ENCODE assay signal across 8 cellular contexts in the genomic region with DNA sequence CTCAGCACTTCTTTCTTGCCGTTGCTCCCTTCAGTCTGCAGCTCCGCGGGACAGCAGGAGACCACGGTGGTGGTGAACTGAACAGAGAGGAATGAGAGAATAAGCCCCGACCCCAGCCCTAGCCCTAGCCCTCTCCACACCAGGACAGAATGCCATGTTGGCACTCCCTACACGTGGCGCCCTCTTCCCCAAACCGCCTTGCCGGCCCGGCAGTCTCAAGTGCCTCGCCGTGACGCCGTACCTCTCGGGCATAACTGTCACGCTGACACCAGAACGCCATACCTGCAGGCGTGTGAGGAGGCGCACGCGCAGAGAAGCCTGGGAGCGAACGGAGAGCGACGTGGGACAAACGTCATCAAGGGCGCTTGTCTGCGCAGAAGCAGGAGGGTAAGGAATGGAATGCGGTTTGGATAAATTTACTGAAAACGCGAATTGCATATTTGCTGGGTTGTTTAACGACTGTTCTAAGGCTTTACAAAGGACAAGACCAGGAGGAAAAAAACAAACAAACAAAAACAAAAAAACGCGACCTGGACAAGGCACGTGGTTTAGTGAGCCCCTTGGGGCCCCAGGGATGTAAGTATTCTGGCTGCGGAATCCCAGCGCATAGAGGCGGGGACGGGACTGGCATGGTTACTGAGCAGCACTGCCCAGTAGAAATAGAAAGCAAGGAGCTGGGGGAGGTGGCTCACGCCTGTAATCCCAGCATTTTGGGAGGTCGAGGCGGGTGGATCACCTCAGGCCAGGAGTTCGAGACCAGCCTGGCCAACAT. TPM values are rescaled to one million over a fixed set of nuclear protein-coding genes. Genes with fewer than 3 reads are reported as not detected.
A peak's percentile ranks its signal among the peaks of the same experiment; 100 is the strongest.
DNase-seq lines count a peak whose midpoint lies in the region; ATAC-seq, FAIRE-seq and TF ChIP-seq lines count a peak whose summit lies in the region.

A gene with protein sequence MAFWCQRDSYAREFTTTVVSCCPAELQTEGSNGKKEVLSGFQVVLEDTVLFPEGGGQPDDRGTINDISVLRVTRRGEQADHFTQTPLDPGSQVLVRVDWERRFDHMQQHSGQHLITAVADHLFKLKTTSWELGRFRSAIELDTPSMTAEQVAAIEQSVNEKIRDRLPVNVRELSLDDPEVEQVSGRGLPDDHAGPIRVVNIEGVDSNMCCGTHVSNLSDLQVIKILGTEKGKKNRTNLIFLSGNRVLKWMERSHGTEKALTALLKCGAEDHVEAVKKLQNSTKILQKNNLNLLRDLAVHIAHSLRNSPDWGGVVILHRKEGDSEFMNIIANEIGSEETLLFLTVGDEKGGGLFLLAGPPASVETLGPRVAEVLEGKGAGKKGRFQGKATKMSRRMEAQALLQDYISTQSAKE (minus strand): TSS at position 294 of the 772 bp plus-strand sequence. CDS start 14 bp downstream, at position 280.

- peaks cover 9 to 12% of the 10 kb centered on the region in 2 experiments; a peak in 4 of 5 replicates for H3K36me3 ChIP-seq in HepG2 (replicated peaks in 1 of 2; ENCODE audit: control insufficient read depth in 1 of 2, insufficient read depth in 2 of 2, low read length in 2 of 2)

- no peak for TF ChIP-seq RAD21 in HepG2 (CRISPR knock-in tag; IDR thresholded peaks at IDR 0.05)

- peak within 1 kb of the TSS; percentile 54 for H3K4me2 ChIP-seq in HepG2 (ENCODE audit: low read depth, low read length)

- no peaks in the 10 kb centered on the region for H4K20me1 ChIP-seq in HepG2 (ENCODE audit: insufficient read depth, low read length)

- H3K4me3 ChIP-seq in HepG2 (replicated peaks in 1 of 3; ENCODE audit: insufficient read depth in 1 of 3, low read depth in 2 of 3, low read length in 3 of 3): peak within 1 kb of the TSS; percentile 60 to 72 (median 63)

- intact Hi-C loops in HepG2 (cut with micrococcal nuclease; ENCODE audit: unreplicated experiment): no loop called here

- no peak for TF ChIP-seq EP300 in HepG2 (IDR thresholded peaks at IDR 0.05; ENCODE audit: low read depth in 2 of 2, low read length in 2 of 2)
- no peak for TF ChIP-seq EP300 in HepG2 (CRISPR knock-in tag; IDR thresholded peaks at IDR 0.05; ENCODE audit: borderline replicate concordance)

- POLR2A ChIA-PET in HepG2 (lab: Yijun Ruan, JAX): interaction anchor here (0.5 to 0.8 kb wide), 3 partner anchors 9 to 351 kb away, joined by 3 to 6 read pairs (median 3); partner anchors contain the start of gene RPL27

- H3K9ac ChIP-seq in HepG2 (ENCODE audit: insufficient read depth, low read depth, low read length): peak within 1 kb of the TSS; percentile 71

- no TSS peak for BruUV-seq in HepG2 (replicated peaks; lab: Mats Ljungman, UMichigan)

- ATAC-seq in GM19324 (IDR thresholded peaks at IDR 0.05; ENCODE audit: low FRiP score, unreplicated experiment) (peak; percentile 83), HG03565 (IDR thresholded peaks at IDR 0.05; ENCODE audit: unreplicated experiment) (peak; percentile 80), HepG2 (peak; percentile 83)

- H3K27ac ChIP-seq in HepG2 (ENCODE audit: extremely low read length, insufficient read depth, low read length): peak within 1 kb of the TSS; percentile 44

- no peaks in the 10 kb centered on the region for H3K79me2 ChIP-seq in HepG2 (ENCODE audit: insufficient read depth, low read length)

- whole genome bisulfite sequencing in HepG2 (ENCODE audit: low lambda C conversion rate): 70% methylated on average over 43 of the region's 43 CpGs

- no peak within 1 kb of the TSS for H2AFZ ChIP-seq in HepG2 (ENCODE audit: low read length)

- no peaks in the 10 kb centered on the region for H3K27me3 ChIP-seq in HepG2 (ENCODE audit: control insufficient read depth in 1 of 2, insufficient read depth in 2 of 2, low read length in 2 of 2)

- TF ChIP-seq CTCF in HepG2 (CRISPR knock-in tag; IDR thresholded peaks at IDR 0.05): 0 out of 2 replicates have a peak, but pooled peaks have one; percentile 14

- in situ Hi-C loops in HepG2 (cut with HindIII; ENCODE audit: extremely low pct_ligation_motif_present, low pct_unique_long_range_greater_than_20kb): loop anchor here (10.0 kb wide), 1 partner anchor 60 kb away; the partner anchor contains the start of gene G6PC1

- no peaks in the 10 kb centered on the region for H3K9me3 ChIP-seq in HepG2 (ENCODE audit: low read length)

- peaks cover 19% of the 10 kb centered on the region for H3K4me1 ChIP-seq in HepG2 (ENCODE audit: insufficient read depth, low read length)

- no peak for FAIRE-seq in HepG2 (lab: Jason Lieb, UNC)

- DNase-seq in AG20443 (ENCODE audit: low spot score) (peak; percentile 96), NCI-H774 (lab: John Stamatoyannopoulos, UW) (peak; percentile 97), dermis blood vessel endothelial cell (peak; percentile 97), HepG2 (ENCODE audit: low spot score) (peak; percentile 70)
- DNase-seq in activated CD4-positive, alpha-beta T cell treated with anti-CD3 and anti-CD28 coated beads, Interleukin-2, amount 50 U/mL, for 4 hours: peak; percentile 85 to 87
- peak; percentile 83 to 85 for DNase-seq in stimulated activated CD4-positive, alpha-beta T cell treated with anti-CD3 and anti-CD28 coated beads, Interleukin-2, amount 100 ng/mL, for 48 hours

- CTCF ChIA-PET in HepG2 (lab: Yijun Ruan, JAX; ENCODE audit: low intra/inter-chr PET ratio, low total read pairs): no interaction called here

- peak; percentile 51 to 74 for TF ChIP-seq POLR2A in HepG2 (IDR thresholded peaks at IDR 0.05; ENCODE audit: insufficient read depth in 1 of 2, low read depth in 2 of 2, low read length in 2 of 2)

TF ChIP-seq in HepG2, 621 proteins besides CTCF, POLR2A, EP300 and RAD21 (continues in another document):
- TF ChIP-seq ZNF350 (CRISPR knock-in tag; IDR thresholded peaks at IDR 0.05; ENCODE audit: borderline replicate concordance, low read depth) (peak; percentile 77; the same call in 1 of the 2 replicates), ZHX1 (CRISPR knock-in tag; IDR thresholded peaks at IDR 0.05; ENCODE audit: low read depth) (peak; percentile 95)

RNA-seq across cellular contexts. Expression of the gene that starts here (rescaled TPM):
- total RNA-seq in dermis blood vessel endothelial cell: 16.5 and 20.3 TPM in 2 replicates
- 24.7 and 29.8 TPM in 2 replicates for total RNA-seq in HepG2 (2016; rRNA removed; fragmentation: Illumina TruSeq; extraction: Trizol)
- 9.4 and 10.6 TPM in 2 replicates for total RNA-seq in HepG2 (2016; cell fraction: cytosol; rRNA removed; fragmentation: Illumina TruSeq; extraction: Trizol; ENCODE audit: low read depth)
- total RNA-seq in HepG2 (2016; cell fraction: insoluble cytoplasmic fraction; rRNA removed; fragmentation: Illumina TruSeq; extraction: Trizol): 28.7 and 29.4 TPM in 2 replicates
- 7.7 and 9.0 TPM in 2 replicates for total RNA-seq in HepG2 (2016; cell fraction: membrane; rRNA removed; fragmentation: Illumina TruSeq; extraction: Trizol)
- total RNA-seq in HepG2 (2016; cell fraction: nucleus; rRNA removed; fragmentation: Illumina TruSeq; extraction: Trizol): 21.2 and 23.9 TPM in 2 replicates
- 25.6 and 29.3 TPM in 2 replicates for polyA plus RNA-seq in HepG2 (2011; rRNA removed)
- polyA plus RNA-seq in HepG2 (2011; cell fraction: cytosol; rRNA removed): 19.5 and 22.2 TPM in 2 replicates
- polyA plus RNA-seq in HepG2 (2011; cell fraction: nucleus; rRNA removed): 47.0 and 47.5 TPM in 2 replicates
- polyA plus RNA-seq in HepG2 (2012): 15.6 and 19.8 TPM in 2 replicates
- 5.1 and 7.5 TPM in 2 replicates for polyA plus RNA-seq in HepG2 (2016; cell fraction: cytosol; fragmentation: Illumina TruSeq; extraction: Trizol; ENCODE audit: low read depth)
- 27.4 and 31.1 TPM in 2 replicates for polyA plus RNA-seq in HepG2 (2016; cell fraction: insoluble cytoplasmic fraction; fragmentation: Illumina TruSeq; extraction: Trizol; ENCODE audit: low read depth)
- 6.9 and 8.4 TPM in 2 replicates for polyA plus RNA-seq in HepG2 (2016; cell fraction: membrane; fragmentation: Illumina TruSeq; extraction: Trizol; ENCODE audit: low read depth)
- polyA plus RNA-seq in HepG2 (2016; cell fraction: nucleus; fragmentation: Illumina TruSeq; extraction: Trizol; ENCODE audit: insufficient read depth, low read depth): 69.0 and 74.3 TPM in 2 replicates
- polyA minus RNA-seq in HepG2 (2011; rRNA and poly(A)+ RNA removed; ENCODE audit: low replicate concordance): 10.1 and 60.9 TPM in 2 replicates
- polyA minus RNA-seq in HepG2 (2011; cell fraction: cytosol; rRNA and poly(A)+ RNA removed): 3.8 and 6.1 TPM in 2 replicates
- 25.8 and 45.0 TPM in 2 replicates for polyA minus RNA-seq in HepG2 (2011; cell fraction: nucleus; rRNA and poly(A)+ RNA removed)

Comparison
In these comparisons a context has a peak if more than half of its experiments do, and no peak if none do; other contexts are left out.
1. Peak in every context shown above with its lines: DNase-seq, ATAC-seq, H3K4me3 ChIP-seq and H3K27ac ChIP-seq.